In genomic region chr5:16350816-16351215, GRCh38 we compare ENCODE assay signal across 19 cellular contexts.
A peak's percentile ranks its signal among the peaks of the same experiment; 100 is the strongest.
DNase-seq lines count a peak whose midpoint lies in the region; ATAC-seq and TF ChIP-seq lines count a peak whose summit lies in the region.
"Had no signal": no experiment of that assay in that cellular context is flagged by ENCODE, and none has a peak within 500 bp of the region (broad histone marks: within the 10 kb centered on the region; RNA-seq: fewer than 3 reads in every experiment).

No MANE protein-coding gene starts in this region.

- no peak overlapping the region for H2AFZ ChIP-seq in neuronal stem cell (ENCODE audit: low read length)

- no peak overlapping the region for H3K14ac ChIP-seq in neuronal stem cell (ENCODE audit: low read length)

- no peak for TF ChIP-seq CTCF in heart left ventricle (IDR thresholded peaks at IDR 0.05)

- no peak overlapping the region for H4K8ac ChIP-seq in neuronal stem cell (ENCODE audit: low read depth, low read length)

- H3K4me1 ChIP-seq in heart left ventricle: no peaks in the 10 kb centered on the region
- H3K4me1 ChIP-seq in neuronal stem cell (ENCODE audit: control insufficient read depth in 2 of 2, insufficient read depth in 1 of 2, low read depth in 1 of 2, low read length in 2 of 2): no peaks in the 10 kb centered on the region
- H3K4me1 ChIP-seq: BLaER1 treated with 17β-estradiol and CSF1 and Interleukin-3, amounts not matched to agents 10 nM and 100 nM; HAP-1 had no signal

- no peak overlapping the region for H3K9ac ChIP-seq in neuronal stem cell (ENCODE audit: low read depth, low read length, poor library complexity)
- H3K9ac ChIP-seq: BLaER1 treated with 17β-estradiol and CSF1 and Interleukin-3, amounts not matched to agents 10 nM and 100 nM had no signal

- H3K4me3 ChIP-seq in heart left ventricle: no peak overlapping the region
- H3K4me3 ChIP-seq in neuronal stem cell (ENCODE audit: low read length in 2 of 2): no peak overlapping the region
- H3K4me3 ChIP-seq: BLaER1 treated with 17β-estradiol and CSF1 and Interleukin-3, amounts not matched to agents 10 nM and 100 nM; HAP-1 had no signal

- H3K23ac ChIP-seq in neuronal stem cell (ENCODE audit: low read depth, low read length, poor library complexity): no peak overlapping the region

- no peaks in the 10 kb centered on the region for H3K79me1 ChIP-seq in neuronal stem cell (ENCODE audit: low read depth, low read length)

- H2BK12ac ChIP-seq in neuronal stem cell (ENCODE audit: low read length): no peak overlapping the region

- H3K4me2 ChIP-seq in neuronal stem cell (ENCODE audit: insufficient read depth, low read length, poor library complexity, severe bottlenecking): no peak overlapping the region
- H3K4me2 ChIP-seq: BLaER1 treated with 17β-estradiol and CSF1 and Interleukin-3, amounts not matched to agents 10 nM and 100 nM had no signal

- ATAC-seq in heart left ventricle (peak; percentile 64 to 87 (median 74)), Right ventricle myocardium superior (ENCODE audit: poor library complexity) (no peak)
- ATAC-seq: T-cell had no signal

- H4K91ac ChIP-seq in neuronal stem cell (ENCODE audit: low read depth, low read length, poor library complexity): no peak overlapping the region

- no peak overlapping the region for H2BK15ac ChIP-seq in neuronal stem cell (ENCODE audit: low read length)

- intact Hi-C loops in heart left ventricle (cut with DNase I) (no loop called here), Right ventricle myocardium superior (cut with DNase I) (no loop called here)

- H2BK5ac ChIP-seq in neuronal stem cell (ENCODE audit: low read length): no peak overlapping the region

- no peak overlapping the region for H2AK5ac ChIP-seq in neuronal stem cell (ENCODE audit: low read depth, low read length)

- H3K27me3 ChIP-seq in heart left ventricle: no peaks in the 10 kb centered on the region
- no peaks in the 10 kb centered on the region for H3K27me3 ChIP-seq in neuronal stem cell (ENCODE audit: control insufficient read depth in 3 of 3, insufficient read depth in 3 of 3, low read depth in 1 of 3, low read length in 3 of 3)
- H3K27me3 ChIP-seq: BLaER1 treated with 17β-estradiol and CSF1 and Interleukin-3, amounts not matched to agents 10 nM and 100 nM had no signal

- DNase-seq in heart left ventricle (peak in 1 of 5 donors; percentile 31), Right ventricle myocardium superior (no peak), NCI-H146 treated with DMSO at 0.1 percent for 48 hours (lab: John Stamatoyannopoulos, UW; ENCODE audit: unreplicated experiment) (peak; percentile 4), SW480 (ENCODE audit: low spot score) (peak; percentile 83), SIG-M5 treated with dmso at 0.1 percent for 504 hours (lab: John Stamatoyannopoulos, UW; ENCODE audit: unreplicated experiment) (no peak), mucosa of gallbladder (ENCODE audit: low spot score) (no peak), neuronal stem cell (ENCODE audit: low spot score) (no peak)
- DNase-seq in activated T-cell treated with anti-CD3 and anti-CD28 coated beads, Interleukin-2, amount 50 U/mL, for 1 hour: no peak
- DNase-seq: activated CD4-positive, alpha-beta T cell treated with anti-CD3 and anti-CD28 coated beads for 1 hour; activated naive CD4-positive, alpha-beta T cell treated with anti-CD3 and anti-CD28 coated beads, Interleukin-2, amount 10 ng/mL, durations not matched to agents 7 days and 5 days; amygdala; caudate nucleus; glutamatergic neuron; NCI-H2107; nephron progenitor cell; SHP77 treated with DMSO at 0.1 percent for 48 hours; T-cell had no signal

- peaks cover 0 to 5% (median 0%) of the 10 kb centered on the region in 12 donors for H3K9me3 ChIP-seq in heart left ventricle
- no peaks in the 10 kb centered on the region for H3K9me3 ChIP-seq in neuronal stem cell (replicated peaks in 1 of 2; ENCODE audit: control insufficient read depth in 2 of 2, insufficient read depth in 1 of 2, low read depth in 1 of 2, low read length in 2 of 2)
- H3K9me3 ChIP-seq: HAP-1 had no signal

- no peak overlapping the region for H2BK120ac ChIP-seq in neuronal stem cell (ENCODE audit: low read depth, low read length)

- no peak overlapping the region for H3K4ac ChIP-seq in neuronal stem cell (ENCODE audit: low read length)

- H3K36me3 ChIP-seq in heart left ventricle (no peaks in the 10 kb centered on the region), neuronal stem cell (replicated peaks in 1 of 2; ENCODE audit: control insufficient read depth in 2 of 2, insufficient read depth in 2 of 2, low read length in 2 of 2) (no peaks in the 10 kb centered on the region)
- H3K36me3 ChIP-seq: BLaER1 treated with 17β-estradiol and CSF1 and Interleukin-3, amounts not matched to agents 10 nM and 100 nM; HAP-1 had no signal

- H3K18ac ChIP-seq in neuronal stem cell (ENCODE audit: low read length): no peak overlapping the region

- H3K27ac ChIP-seq in heart left ventricle (no peak overlapping the region), neuronal stem cell (replicated peaks; ENCODE audit: low read length) (no peak overlapping the region)
- H3K27ac ChIP-seq: BLaER1 treated with 17β-estradiol and CSF1 and Interleukin-3, amounts not matched to agents 10 nM and 100 nM had no signal

- TF ChIP-seq POLR2A in heart left ventricle (IDR thresholded peaks at IDR 0.05): no peak

- WGBS in heart left ventricle, 4 donors: 28 to 54% (median 39%) methylated on average over 3 of the region's 3 CpGs
- no CpG with 5 or more reads among the region's 3 CpGs for WGBS in neuronal stem cell (ENCODE audit: extremely low coverage in 2 of 2, insufficient read length in 2 of 2, insufficient replicate concordance in 1 of 2), 2 donors

Comparison
In these comparisons a context has a peak if more than half of its experiments do, and no peak if none do; other contexts are left out.
1. DNase-seq: peak in NCI-H146 treated with DMSO at 0.1 percent for 48 hours (single experiment) and SW480 (single experiment); none in Right ventricle myocardium superior (single experiment), SIG-M5 treated with dmso at 0.1 percent for 504 hours (single experiment), activated T-cell treated with anti-CD3 and anti-CD28 coated beads, Interleukin-2, amount 50 U/mL, for 1 hour (single experiment), mucosa of gallbladder (single experiment) and neuronal stem cell (single experiment).